ENCODE assay signal across 1 cellular context in genomic region chr17:1110844-1111598, GRCh38.
TF ChIP-seq lines count a peak whose summit lies in the region.

No MANE protein-coding gene starts in this region.

TF ChIP-seq in SK-N-SH, 30 proteins besides CTCF, POLR2A, EP300 and RAD21 (continued from another document):
- TF ChIP-seq ZBTB33 (IDR thresholded peaks at IDR 0.05; ENCODE audit: borderline replicate concordance, low read depth) (peak; percentile 17; the same call in 1 of the 2 replicates), FOXJ3 (CRISPR knock-in tag; IDR thresholded peaks at IDR 0.05) (no peak), IRF3 (IDR thresholded peaks at IDR 0.05; ENCODE audit: low read depth, low read length) (no peak), MEF2A (IDR thresholded peaks at IDR 0.05; ENCODE audit: borderline replicate concordance, low read depth) (peak; percentile 57; the same call in 1 of the 2 replicates), NRF1 (IDR thresholded peaks at IDR 0.05; ENCODE audit: low read depth, low read length) (no peak), REST (IDR thresholded peaks at IDR 0.05; ENCODE audit: low read depth, low read length) (peak; percentile 51; the same call in 1 of the 2 replicates), CHD2 (IDR thresholded peaks at IDR 0.05; ENCODE audit: low read length, partially characterized antibody) (no peak), FOXM1 (IDR thresholded peaks at IDR 0.05; ENCODE audit: low read depth) (0 out of 2 replicates have a peak, but pooled peaks have one; percentile 48)
